ENCODE assay signal across 23 cellular contexts in the genomic region with DNA sequence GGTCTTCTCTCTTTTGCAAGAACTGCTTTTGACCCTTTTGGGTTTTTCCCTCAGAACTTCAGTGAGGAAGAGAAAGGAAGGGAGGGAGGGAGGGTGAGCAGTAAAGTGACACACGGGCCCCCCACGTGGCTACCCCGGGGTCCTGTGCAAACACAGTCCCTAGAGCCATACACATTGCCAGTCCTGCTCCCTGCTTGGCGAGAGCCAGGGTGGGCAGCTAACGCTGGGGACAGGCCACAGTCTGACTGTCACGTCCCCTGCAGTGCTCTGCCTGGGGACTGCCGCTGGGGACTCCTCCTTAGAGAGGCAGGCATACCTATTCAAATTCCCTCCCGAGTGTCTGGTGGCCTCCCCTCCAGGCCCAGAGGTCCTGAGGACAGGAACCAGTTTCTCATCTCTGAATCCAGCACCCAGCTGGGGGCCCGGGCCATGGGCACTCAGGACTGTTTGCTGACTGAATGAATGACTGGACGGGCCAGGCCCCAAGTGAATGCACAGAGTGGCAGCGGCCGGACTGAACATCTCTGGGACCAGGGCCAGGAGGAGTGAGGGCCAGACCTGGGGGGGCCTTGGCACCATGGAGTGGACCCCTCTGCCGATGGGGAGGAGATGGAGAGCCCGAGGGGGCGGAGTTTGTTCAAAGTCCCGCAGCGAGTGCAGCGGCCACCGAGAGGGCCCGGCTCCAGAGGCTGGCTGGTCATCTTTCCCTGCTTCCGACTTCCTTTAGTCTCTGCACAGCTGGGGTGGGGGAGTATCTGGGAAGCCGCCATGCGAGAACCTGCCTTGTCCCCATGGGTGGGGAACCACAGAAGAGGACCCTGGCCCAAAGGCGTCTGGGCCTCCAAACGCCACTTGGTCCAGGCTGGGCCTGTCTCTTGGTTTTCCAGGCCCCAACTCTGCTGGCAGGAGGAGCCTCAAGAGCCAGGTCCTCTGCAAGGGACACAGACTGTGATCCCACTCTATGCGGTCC. TPM values are rescaled to one million over a fixed set of nuclear protein-coding genes. Genes with fewer than 3 reads are reported as not detected.
"Had no signal": no experiment of that assay in that cellular context is flagged by ENCODE, and none has a peak within 500 bp of the region (broad histone marks: within the 10 kb centered on the region; RNA-seq: fewer than 3 reads in every experiment).

No MANE protein-coding gene starts in this region.

- H3K4me1 ChIP-seq: foreskin keratinocyte, tibial nerve, uterus had no signal

- H3K36me3 Mint-ChIP-seq: activated CD8-positive, alpha-beta memory T cell treated with anti-CD3 and anti-CD28 coated beads, Interleukin-2, amount 10 ng/mL, durations not matched to agents 7 days and 5 days; mesothelial cell of epicardium; natural killer cell treated with Interleukin-12 subunit alpha and Interleukin-12 subunit beta and Interleukin-15 and Interleukin-18, amount 100 ng/mL, for 72 hours had no signal

- H3K4me2 ChIP-seq: hepatocyte had no signal

- H3K27ac ChIP-seq: brain microvascular endothelial cell, colonic mucosa, foreskin keratinocyte, hepatocyte, tibial nerve, uterus had no signal

- DNase-seq: activated B cell treated with CpG ODN at 0.5 μM for 24 hours; activated CD4-positive, alpha-beta memory T cell treated with anti-CD3 and anti-CD28 coated beads, Interleukin-2, amount 10 ng/mL, durations not matched to agents 7 days and 5 days; activated CD4-positive, alpha-beta T cell treated with anti-CD3 and anti-CD28 coated beads for 4 hours; activated CD8-positive, alpha-beta memory T cell treated with anti-CD3 and anti-CD28 coated beads, Interleukin-2, amount 10 ng/mL, durations not matched to agents 7 days and 5 days; activated naive CD4-positive, alpha-beta T cell treated with Interleukin-2 at 50 U/mL for 16 hours; activated naive CD8-positive, alpha-beta T cell treated with anti-CD3 and anti-CD28 coated beads, Interleukin-2, amount 50 U/mL, for 24 hours; anterior cingulate cortex; brain microvascular endothelial cell; foreskin keratinocyte; occipital lobe; retina; stimulated activated CD4-positive, alpha-beta T cell treated with anti-CD3 and anti-CD28 coated beads, Interleukin-2, amount 100 ng/mL, for 24 hours; uterus had no signal

- H3K36me3 ChIP-seq: brain microvascular endothelial cell, colonic mucosa, tibial nerve, uterus had no signal

- H3K9me3 ChIP-seq: colonic mucosa, tibial nerve, uterus had no signal

- H3K27ac Mint-ChIP-seq: activated B cell treated with CpG ODN at 0.5 μM for 24 hours; activated CD4-positive, alpha-beta memory T cell treated with anti-CD3 and anti-CD28 coated beads, Interleukin-2, amount 10 ng/mL, durations not matched to agents 7 days and 5 days; activated CD8-positive, alpha-beta memory T cell treated with anti-CD3 and anti-CD28 coated beads, Interleukin-2, amount 10 ng/mL, durations not matched to agents 7 days and 5 days; activated naive CD8-positive, alpha-beta T cell treated with anti-CD3 and anti-CD28 coated beads, Interleukin-2, amount 50 U/mL, for 24 hours; activated T-helper 17 cell treated with anti-CD3 and anti-CD28 coated beads, Interleukin-2, amount 50 U/mL, for 72 hours; mesothelial cell of epicardium; natural killer cell treated with Interleukin-12 subunit alpha and Interleukin-12 subunit beta and Interleukin-15 and Interleukin-18, amount 100 ng/mL, for 72 hours; stimulated activated naive CD8-positive, alpha-beta T cell treated with anti-CD3 and anti-CD28 coated beads, Interleukin-15, Interleukin-2, amounts not matched to agents 100 ng/mL and 50 ng/mL, for 24 hours had no signal

- H3K9me3 Mint-ChIP-seq: activated B cell treated with CpG ODN at 0.5 μM for 24 hours; activated CD4-positive, alpha-beta memory T cell treated with anti-CD3 and anti-CD28 coated beads, Interleukin-2, amount 10 ng/mL, durations not matched to agents 7 days and 5 days; activated naive CD8-positive, alpha-beta T cell treated with anti-CD3 and anti-CD28 coated beads, Interleukin-2, amount 50 U/mL, for 24 hours; activated T-helper 17 cell treated with anti-CD3 and anti-CD28 coated beads, Interleukin-2, amount 50 U/mL, for 72 hours; central memory CD8-positive, alpha-beta T cell; mesothelial cell of epicardium; natural killer cell treated with Interleukin-12 subunit alpha and Interleukin-12 subunit beta and Interleukin-15 and Interleukin-18, amount 100 ng/mL, for 72 hours; stimulated activated naive CD8-positive, alpha-beta T cell treated with anti-CD3 and anti-CD28 coated beads, Interleukin-15, Interleukin-2, amounts not matched to agents 100 ng/mL and 50 ng/mL, for 24 hours had no signal

- H3K27me3 Mint-ChIP-seq: activated B cell treated with CpG ODN at 0.5 μM for 24 hours; activated CD4-positive, alpha-beta memory T cell treated with anti-CD3 and anti-CD28 coated beads, Interleukin-2, amount 10 ng/mL, durations not matched to agents 7 days and 5 days; activated CD8-positive, alpha-beta memory T cell treated with anti-CD3 and anti-CD28 coated beads, Interleukin-2, amount 10 ng/mL, durations not matched to agents 7 days and 5 days; activated naive CD8-positive, alpha-beta T cell treated with anti-CD3 and anti-CD28 coated beads, Interleukin-2, amount 50 U/mL, for 24 hours; activated T-helper 17 cell treated with anti-CD3 and anti-CD28 coated beads, Interleukin-2, amount 50 U/mL, for 72 hours; natural killer cell treated with Interleukin-12 subunit alpha and Interleukin-12 subunit beta and Interleukin-15 and Interleukin-18, amount 100 ng/mL, for 72 hours; stimulated activated naive CD8-positive, alpha-beta T cell treated with anti-CD3 and anti-CD28 coated beads, Interleukin-15, Interleukin-2, amounts not matched to agents 100 ng/mL and 50 ng/mL, for 24 hours had no signal

- H3K4me1 Mint-ChIP-seq: activated CD4-positive, alpha-beta memory T cell treated with anti-CD3 and anti-CD28 coated beads, Interleukin-2, amount 10 ng/mL, durations not matched to agents 7 days and 5 days; activated CD8-positive, alpha-beta memory T cell treated with anti-CD3 and anti-CD28 coated beads, Interleukin-2, amount 10 ng/mL, durations not matched to agents 7 days and 5 days; activated naive CD8-positive, alpha-beta T cell treated with anti-CD3 and anti-CD28 coated beads, Interleukin-2, amount 50 U/mL, for 24 hours; activated T-helper 17 cell treated with anti-CD3 and anti-CD28 coated beads, Interleukin-2, amount 50 U/mL, for 72 hours; central memory CD8-positive, alpha-beta T cell; mesothelial cell of epicardium had no signal

- H2AFZ ChIP-seq: hepatocyte had no signal

- H3K4me3 ChIP-seq: colonic mucosa, hepatocyte, tibial nerve, uterus had no signal

- H3K27me3 ChIP-seq: brain microvascular endothelial cell, colonic mucosa, hepatocyte, uterus had no signal

- H3K4me3 Mint-ChIP-seq: activated B cell treated with CpG ODN at 0.5 μM for 24 hours; activated CD4-positive, alpha-beta memory T cell treated with anti-CD3 and anti-CD28 coated beads, Interleukin-2, amount 10 ng/mL, durations not matched to agents 7 days and 5 days; activated CD8-positive, alpha-beta memory T cell treated with anti-CD3 and anti-CD28 coated beads, Interleukin-2, amount 10 ng/mL, durations not matched to agents 7 days and 5 days; activated naive CD8-positive, alpha-beta T cell treated with anti-CD3 and anti-CD28 coated beads, Interleukin-2, amount 50 U/mL, for 24 hours; activated T-helper 17 cell treated with anti-CD3 and anti-CD28 coated beads, Interleukin-2, amount 50 U/mL, for 72 hours; central memory CD8-positive, alpha-beta T cell; mesothelial cell of epicardium; natural killer cell treated with Interleukin-12 subunit alpha and Interleukin-12 subunit beta and Interleukin-15 and Interleukin-18, amount 100 ng/mL, for 72 hours; stimulated activated naive CD8-positive, alpha-beta T cell treated with anti-CD3 and anti-CD28 coated beads, Interleukin-15, Interleukin-2, amounts not matched to agents 100 ng/mL and 50 ng/mL, for 24 hours had no signal

RNA-seq across cellular contexts. Expression of a gene that starts 5.8 kb away (rescaled TPM):
- total RNA-seq: activated CD4-positive, alpha-beta memory T cell treated with anti-CD3 and anti-CD28 coated beads, Interleukin-2, amount 10 ng/mL, durations not matched to agents 7 days and 5 days; activated CD8-positive, alpha-beta memory T cell treated with anti-CD3 and anti-CD28 coated beads, Interleukin-2, amount 10 ng/mL, durations not matched to agents 7 days and 5 days; fibroblast of lung; foreskin keratinocyte; lung microvascular endothelial cell; natural killer cell treated with Interleukin-12 subunit alpha and Interleukin-12 subunit beta and Interleukin-15 and Interleukin-18, amount 100 ng/mL, for 72 hours had no signal
- polyA plus RNA-seq: fibroblast of lung had no signal
